ENCODE assay signal across 21 cellular contexts in genomic region chr13:29137016-29137415, GRCh38.
DNase-seq lines count a peak whose midpoint lies in the region; ATAC-seq, FAIRE-seq and TF ChIP-seq lines count a peak whose summit lies in the region.
"Had no signal": no experiment of that assay in that cellular context is flagged by ENCODE, and none has a peak within 500 bp of the region (broad histone marks: within the 10 kb centered on the region; RNA-seq: fewer than 3 reads in every experiment).

No MANE protein-coding gene starts in this region.

- H3K36me3 ChIP-seq in HepG2 (replicated peaks in 1 of 2; ENCODE audit: control insufficient read depth in 1 of 2, insufficient read depth in 2 of 2, low read length in 2 of 2) (no peaks in the 10 kb centered on the region), right lobe of liver (no peaks in the 10 kb centered on the region)
- H3K36me3 ChIP-seq: BLaER1 treated with 17β-estradiol and CSF1 and Interleukin-3, amounts not matched to agents 10 nM and 100 nM had no signal

- in situ Hi-C loops in HepG2 (cut with HindIII; ENCODE audit: extremely low pct_ligation_motif_present, low pct_unique_long_range_greater_than_20kb): no loop called here

- TF ChIP-seq CTCF in WTC11 (IDR thresholded peaks at IDR 0.05): no peak
- no peak for TF ChIP-seq CTCF in HepG2 (CRISPR knock-in tag; IDR thresholded peaks at IDR 0.05)
- no peak for TF ChIP-seq CTCF in right lobe of liver (IDR thresholded peaks at IDR 0.05)

- peaks cover 9% of the 10 kb centered on the region for H3K36me3 Mint-ChIP-seq in WTC11
- H3K36me3 Mint-ChIP-seq: CD8-positive, alpha-beta T cell had no signal

- H3K27ac Mint-ChIP-seq in WTC11: no peak overlapping the region
- H3K27ac Mint-ChIP-seq: B cell; CD4-positive, alpha-beta T cell; CD8-positive, alpha-beta T cell had no signal

- no peak overlapping the region for H3K4me2 ChIP-seq in HepG2 (ENCODE audit: low read depth, low read length)
- H3K4me2 ChIP-seq: A549; BLaER1 treated with 17β-estradiol and CSF1 and Interleukin-3, amounts not matched to agents 10 nM and 100 nM had no signal

- H3K4me3 Mint-ChIP-seq in WTC11: no peak overlapping the region
- H3K4me3 Mint-ChIP-seq: B cell; CD4-positive, alpha-beta T cell; CD8-positive, alpha-beta T cell had no signal

- no peak for FAIRE-seq in HepG2 (lab: Jason Lieb, UNC)
- FAIRE-seq: A549, D721Med, G401.6, GM12892, GM18507 had no signal

- no peaks in the 10 kb centered on the region for H3K4me1 Mint-ChIP-seq in WTC11
- H3K4me1 Mint-ChIP-seq: B cell had no signal

- ATAC-seq in WTC11 (no peak), HepG2 (no peak), right lobe of liver (no peak)
- ATAC-seq: A549; CD8-positive, alpha-beta T cell had no signal

- TF ChIP-seq POLR2A in HepG2 (IDR thresholded peaks at IDR 0.05; ENCODE audit: insufficient read depth in 1 of 2, low read depth in 2 of 2, low read length in 2 of 2) (no peak), right lobe of liver (IDR thresholded peaks at IDR 0.05) (no peak)

- no peak for DNase-seq in WTC11 (ENCODE audit: low spot score)
- DNase-seq in HepG2 (ENCODE audit: low spot score): no peak
- no peak for DNase-seq in right lobe of liver
- DNase-seq in activated gamma-delta T cell treated with Interleukin-2 at 50 U/mL for 16 hours: no peak
- no peak for DNase-seq in activated T-cell treated with anti-CD3 and anti-CD28 coated beads, Interleukin-2, amount 50 U/mL, for 1 hour
- DNase-seq: AML-193; Caco-2; Calu3; CD4-positive, alpha-beta T cell; CD8-positive, alpha-beta T cell; DMS79 treated with DMSO at 0.1 percent for 48 hours; GF-D8 had no signal

- no peak overlapping the region for H3K4me3 ChIP-seq in HepG2 (replicated peaks in 1 of 3; ENCODE audit: insufficient read depth in 1 of 3, low read depth in 2 of 3, low read length in 3 of 3)
- H3K4me3 ChIP-seq in right lobe of liver: no peak overlapping the region
- H3K4me3 ChIP-seq: A549; BLaER1 treated with 17β-estradiol and CSF1 and Interleukin-3, amounts not matched to agents 10 nM and 100 nM had no signal

- H3K9ac ChIP-seq in HepG2 (ENCODE audit: insufficient read depth, low read depth, low read length): no peak overlapping the region
- H3K9ac ChIP-seq: BLaER1 treated with 17β-estradiol and CSF1 and Interleukin-3, amounts not matched to agents 10 nM and 100 nM had no signal

- H3K27me3 Mint-ChIP-seq in WTC11 (ENCODE audit: low read depth): no peaks in the 10 kb centered on the region; the same call in 1 of the 2 replicates

- H3K9me3 ChIP-seq in HepG2 (ENCODE audit: low read length): peaks cover 78% of the 10 kb centered on the region
- no peaks in the 10 kb centered on the region for H3K9me3 ChIP-seq in right lobe of liver
- H3K9me3 ChIP-seq: A549, Caco-2 had no signal

- H3K27me3 ChIP-seq in HepG2 (ENCODE audit: control insufficient read depth in 1 of 2, insufficient read depth in 2 of 2, low read length in 2 of 2): no peaks in the 10 kb centered on the region
- H3K27me3 ChIP-seq in right lobe of liver: no peaks in the 10 kb centered on the region
- H3K27me3 ChIP-seq: BLaER1 treated with 17β-estradiol and CSF1 and Interleukin-3, amounts not matched to agents 10 nM and 100 nM had no signal

- no peak for TF ChIP-seq EP300 in HepG2 (IDR thresholded peaks at IDR 0.05; ENCODE audit: low read depth in 2 of 2, low read length in 2 of 2)
- no peak for TF ChIP-seq EP300 in HepG2 (CRISPR knock-in tag; IDR thresholded peaks at IDR 0.05; ENCODE audit: borderline replicate concordance)

- H3K27ac ChIP-seq in HepG2 (ENCODE audit: extremely low read length, insufficient read depth, low read length) (no peak overlapping the region), right lobe of liver (peak overlapping the region; percentile 79 to 82 (median 82))
- H3K27ac ChIP-seq: 22Rv1; A549; BLaER1 treated with 17β-estradiol and CSF1 and Interleukin-3, amounts not matched to agents 10 nM and 100 nM; C4-2B had no signal

- H3K4me1 ChIP-seq in HepG2 (ENCODE audit: insufficient read depth, low read length) (no peaks in the 10 kb centered on the region), right lobe of liver (peaks cover 0 to 30% (median 4%) of the 10 kb centered on the region in 4 donors)
- H3K4me1 ChIP-seq: A549, Caco-2 had no signal

- H3K9me3 Mint-ChIP-seq in WTC11: peaks cover 26% of the 10 kb centered on the region
- H3K9me3 Mint-ChIP-seq: CD8-positive, alpha-beta T cell had no signal

- H4K20me1 ChIP-seq in HepG2 (ENCODE audit: insufficient read depth, low read length): no peaks in the 10 kb centered on the region
- H4K20me1 ChIP-seq: BLaER1 treated with 17β-estradiol and CSF1 and Interleukin-3, amounts not matched to agents 10 nM and 100 nM had no signal

- CTCF ChIA-PET in WTC11 (lab: Charles Lee): no interaction called here
- CTCF ChIA-PET in HepG2 (lab: Yijun Ruan, JAX; ENCODE audit: low intra/inter-chr PET ratio, low total read pairs): no interaction called here

- TF ChIP-seq RAD21 in HepG2 (CRISPR knock-in tag; IDR thresholded peaks at IDR 0.05): no peak

- no TSS peak for BruUV-seq in HepG2 (replicated peaks; lab: Mats Ljungman, UMichigan)

- no peak overlapping the region for H2AFZ ChIP-seq in HepG2 (ENCODE audit: low read length)

- POLR2A ChIA-PET in WTC11 (lab: Charles Lee) (no interaction called here), HepG2 (lab: Yijun Ruan, JAX) (no interaction called here)

- 5% methylated on average over 1 of the region's 1 CpG for WGBS in HepG2 (ENCODE audit: low lambda C conversion rate)
- WGBS in right lobe of liver (ENCODE audit: insufficient coverage, low coverage, low lambda C conversion rate, missing lambda C conversion rate): 67% methylated on average over 1 of the region's 1 CpG

- H3K79me2 ChIP-seq in HepG2 (ENCODE audit: insufficient read depth, low read length): no peaks in the 10 kb centered on the region

- intact Hi-C loops in HepG2 (cut with micrococcal nuclease; ENCODE audit: unreplicated experiment): no loop called here
- intact Hi-C loops in right lobe of liver (cut with DNase I): no loop called here

TF ChIP-seq in WTC11, 78 proteins besides CTCF, POLR2A, EP300 and RAD21:
- TF ChIP-seq E2F1 (CRISPR knock-in tag; IDR thresholded peaks at IDR 0.05) (no peak), ZNF317 (CRISPR knock-in tag; IDR thresholded peaks at IDR 0.05; ENCODE audit: borderline replicate concordance, low read depth) (peak; percentile 81), CBFB (CRISPR knock-in tag; IDR thresholded peaks at IDR 0.05; ENCODE audit: low read depth) (no peak)

TF ChIP-seq in HepG2, 621 proteins besides CTCF, POLR2A, EP300 and RAD21:
- 0 out of 2 replicates have a peak, but pooled peaks have one; percentile 28 for TF ChIP-seq ZNF317 (CRISPR knock-in tag; IDR thresholded peaks at IDR 0.05)
- no peak for TF ChIP-seq ATF4 (CRISPR knock-in tag; IDR thresholded peaks at IDR 0.05)

Comparison
In these comparisons a context has a peak if more than half of its experiments do, and no peak if none do; other contexts are left out.
1. Of the 50 proteins assayed by ChIP-seq in both HepG2 and WTC11: peak only in HepG2: none; only in WTC11: none; in both: ZNF317; in neither: 49.